1 cellular context compared by ENCODE assay signal in genomic region chr1:150973258-150973825, GRCh38.
TF ChIP-seq lines count a peak whose summit lies in the region.

No MANE protein-coding gene starts in this region.

TF ChIP-seq in HEK293, 187 proteins besides CTCF, POLR2A, EP300 and RAD21 (continued from another document):
- TF ChIP-seq PRDM1 (tag by site-specific recombination; IDR thresholded peaks at IDR 0.05) (no peak), ZNF792 (tag by site-specific recombination; IDR thresholded peaks at IDR 0.05) (no peak), ZEB2 (tag by site-specific recombination; IDR thresholded peaks at IDR 0.05) (no peak), ZNF280C (tag by site-specific recombination; IDR thresholded peaks at IDR 0.05) (no peak), HOXA7 (CRISPR knock-in tag; IDR thresholded peaks at IDR 0.05; ENCODE audit: borderline replicate concordance) (no peak), ZNF626 (tag by site-specific recombination; IDR thresholded peaks at IDR 0.05) (no peak), IKZF3 (tag by site-specific recombination; IDR thresholded peaks at IDR 0.05) (no peak), ZBTB8A (tag by site-specific recombination; IDR thresholded peaks at IDR 0.05) (no peak), FEZF1 (tag by site-specific recombination; IDR thresholded peaks at IDR 0.05) (no peak), ZNF398 (tag by site-specific recombination; IDR thresholded peaks at IDR 0.05) (peak; percentile 66), ZNF426 (tag by site-specific recombination; IDR thresholded peaks at IDR 0.05) (no peak), ZBTB11 (tag by site-specific recombination; conservative IDR thresholded peaks at IDR 0.05; ENCODE audit: low read depth) (no peak), ZNF146 (tag by site-specific recombination; IDR thresholded peaks at IDR 0.05) (no peak), KLF17 (tag by site-specific recombination; IDR thresholded peaks at IDR 0.05) (0 out of 2 replicates have a peak, but pooled peaks have one; percentile 17), ZNF302 (tag by site-specific recombination; IDR thresholded peaks at IDR 0.05; ENCODE audit: low read depth) (no peak), ZNF664 (tag by site-specific recombination; IDR thresholded peaks at IDR 0.05) (no peak), SETDB1 (IDR thresholded peaks at IDR 0.05; ENCODE audit: insufficient read length, low read length) (no peak), ZSCAN16 (tag by site-specific recombination; IDR thresholded peaks at IDR 0.05) (no peak), ZBTB48 (tag by site-specific recombination; IDR thresholded peaks at IDR 0.05) (0 out of 2 replicates have a peak, but pooled peaks have one; percentile 12), ZNF639 (tag by site-specific recombination; IDR thresholded peaks at IDR 0.05) (no peak)
